19 cellular contexts compared by ENCODE assay signal in the genomic region with DNA sequence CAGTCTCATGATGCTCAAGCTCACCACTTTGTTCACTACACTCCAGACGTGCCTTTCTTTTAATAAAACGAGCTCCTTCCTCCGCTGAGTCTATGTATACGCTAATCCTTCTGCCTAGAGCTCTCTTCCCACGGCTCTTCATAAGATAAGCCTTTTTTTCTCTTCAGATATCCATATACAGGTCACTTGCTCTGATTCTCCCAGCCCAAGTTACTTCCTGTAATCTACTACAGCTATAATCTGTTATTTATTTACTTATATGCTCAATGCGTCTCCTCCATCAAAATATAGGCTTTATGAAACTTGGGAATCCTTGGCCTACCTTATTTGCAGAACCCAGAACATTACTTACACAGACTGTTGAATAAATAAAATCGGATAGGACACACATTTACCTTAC. TPM values are rescaled to one million over a fixed set of nuclear protein-coding genes. Genes with fewer than 3 reads are reported as not detected.
DNase-seq lines count a peak whose midpoint lies in the region; ATAC-seq and TF ChIP-seq lines count a peak whose summit lies in the region.
"Had no signal": no experiment of that assay in that cellular context is flagged by ENCODE, and none has a peak within 500 bp of the region (broad histone marks: within the 10 kb centered on the region; RNA-seq: fewer than 3 reads in every experiment).

No MANE protein-coding gene starts in this region.

- H3K9me3 Mint-ChIP-seq in activated CD4-positive, alpha-beta T cell treated with anti-CD3 and anti-CD28 coated beads, Interleukin-2, amount 10 ng/mL, durations not matched to agents 24 days and 14 days: no peaks in the 10 kb centered on the region
- peaks cover 15% of the 10 kb centered on the region for H3K9me3 Mint-ChIP-seq in activated CD4-positive, alpha-beta T cell treated with anti-CD3 and anti-CD28 coated beads, Interleukin-2, amount 10 ng/mL, durations not matched to agents 7 days and 5 days
- H3K9me3 Mint-ChIP-seq in CD4-positive, CD25-positive, alpha-beta regulatory T cell: peaks cover 0 to 8% (median 1%) of the 10 kb centered on the region in 7 donors
- H3K9me3 Mint-ChIP-seq in mesothelial cell of epicardium: peaks cover 26% of the 10 kb centered on the region

- CTCF ChIA-PET in activated CD4-positive, alpha-beta T cell treated with anti-CD3 and anti-CD28 coated beads, Interleukin-2, amount 10 ng/mL, durations not matched to agents 7 days and 5 days (lab: Charles Lee): interaction anchor here (0.8 kb wide), 1 partner anchor 27 kb away, joined by 4 read pairs; no protein-coding TSS in a partner anchor

- peak overlapping the region; percentile 77 for H3K27ac Mint-ChIP-seq in activated CD4-positive, alpha-beta T cell treated with anti-CD3 and anti-CD28 coated beads, Interleukin-2, amount 10 ng/mL, durations not matched to agents 24 days and 14 days
- no peak overlapping the region for H3K27ac Mint-ChIP-seq in activated CD4-positive, alpha-beta T cell treated with anti-CD3 and anti-CD28 coated beads, Interleukin-2, amount 10 ng/mL, durations not matched to agents 7 days and 5 days
- peak overlapping the region in 2 of 3 donors; percentile 30 to 92 for H3K27ac Mint-ChIP-seq in CD4-positive, CD25-positive, alpha-beta regulatory T cell
- H3K27ac Mint-ChIP-seq in mesothelial cell of epicardium: peak overlapping the region; percentile 1

- peaks cover 42% of the 10 kb centered on the region for H3K36me3 Mint-ChIP-seq in activated CD4-positive, alpha-beta T cell treated with anti-CD3 and anti-CD28 coated beads, Interleukin-2, amount 10 ng/mL, durations not matched to agents 24 days and 14 days (ENCODE audit: low read depth)
- H3K36me3 Mint-ChIP-seq in activated CD4-positive, alpha-beta T cell treated with anti-CD3 and anti-CD28 coated beads, Interleukin-2, amount 10 ng/mL, durations not matched to agents 7 days and 5 days (ENCODE audit: low read depth): peaks cover 44% of the 10 kb centered on the region
- peaks cover 19% of the 10 kb centered on the region for H3K36me3 Mint-ChIP-seq in CD4-positive, CD25-positive, alpha-beta regulatory T cell
- H3K36me3 Mint-ChIP-seq in mesothelial cell of epicardium: peaks cover 33% of the 10 kb centered on the region

- no peak overlapping the region for H3K27ac ChIP-seq in CD4-positive, CD25-positive, alpha-beta regulatory T cell (ENCODE audit: insufficient read depth, low read length, poor library complexity, severe bottlenecking)
- H3K27ac ChIP-seq in breast epithelium: no peak overlapping the region
- H3K27ac ChIP-seq: PC-9, RWPE1 had no signal

- POLR2A ChIA-PET in activated CD4-positive, alpha-beta T cell treated with anti-CD3 and anti-CD28 coated beads, Interleukin-2, amount 10 ng/mL, durations not matched to agents 7 days and 5 days (lab: Charles Lee): interaction anchor here (0.6 kb wide), 1 partner anchor 1320 kb away, joined by 3 read pairs; no protein-coding TSS in a partner anchor

- ATAC-seq in CD4-positive, CD25-positive, alpha-beta regulatory T cell (ENCODE audit: low read depth in 2 of 2): no peak
- ATAC-seq in HG02870 (IDR thresholded peaks at IDR 0.05; ENCODE audit: unreplicated experiment): no peak
- ATAC-seq: K562 had no signal

- H3K27me3 ChIP-seq in CD4-positive, CD25-positive, alpha-beta regulatory T cell (ENCODE audit: control insufficient read depth, insufficient read depth, low read length): no peaks in the 10 kb centered on the region
- no peaks in the 10 kb centered on the region for H3K27me3 ChIP-seq in breast epithelium
- H3K27me3 ChIP-seq: BE2C had no signal

- H3K4me1 Mint-ChIP-seq in activated CD4-positive, alpha-beta T cell treated with anti-CD3 and anti-CD28 coated beads, Interleukin-2, amount 10 ng/mL, durations not matched to agents 24 days and 14 days: peaks cover 40% of the 10 kb centered on the region
- peaks cover 41% of the 10 kb centered on the region for H3K4me1 Mint-ChIP-seq in activated CD4-positive, alpha-beta T cell treated with anti-CD3 and anti-CD28 coated beads, Interleukin-2, amount 10 ng/mL, durations not matched to agents 7 days and 5 days
- peaks cover 35 to 60% (median 47%) of the 10 kb centered on the region in 4 donors for H3K4me1 Mint-ChIP-seq in CD4-positive, CD25-positive, alpha-beta regulatory T cell
- H3K4me1 Mint-ChIP-seq in mesothelial cell of epicardium: peaks cover 20% of the 10 kb centered on the region

- no peaks in the 10 kb centered on the region for H3K9me3 ChIP-seq in CD4-positive, CD25-positive, alpha-beta regulatory T cell (ENCODE audit: control insufficient read depth in 2 of 2, low read length in 2 of 2)
- no peaks in the 10 kb centered on the region for H3K9me3 ChIP-seq in breast epithelium
- H3K9me3 ChIP-seq: BE2C had no signal

- H3K27me3 Mint-ChIP-seq in activated CD4-positive, alpha-beta T cell treated with anti-CD3 and anti-CD28 coated beads, Interleukin-2, amount 10 ng/mL, durations not matched to agents 24 days and 14 days: no peaks in the 10 kb centered on the region
- H3K27me3 Mint-ChIP-seq in activated CD4-positive, alpha-beta T cell treated with anti-CD3 and anti-CD28 coated beads, Interleukin-2, amount 10 ng/mL, durations not matched to agents 7 days and 5 days: no peaks in the 10 kb centered on the region
- H3K27me3 Mint-ChIP-seq in CD4-positive, CD25-positive, alpha-beta regulatory T cell: no peaks in the 10 kb centered on the region
- no peaks in the 10 kb centered on the region for H3K27me3 Mint-ChIP-seq in mesothelial cell of epicardium (ENCODE audit: low read depth)
- H3K27me3 Mint-ChIP-seq: CD4-positive, alpha-beta memory T cell had no signal

- no peaks in the 10 kb centered on the region for H3K36me3 ChIP-seq in CD4-positive, CD25-positive, alpha-beta regulatory T cell (ENCODE audit: control insufficient read depth, insufficient read depth, low read length)
- no peaks in the 10 kb centered on the region for H3K36me3 ChIP-seq in breast epithelium
- H3K36me3 ChIP-seq: BE2C had no signal

- no peak for TF ChIP-seq POLR2A in breast epithelium (IDR thresholded peaks at IDR 0.05)

- intact Hi-C loops in activated CD4-positive, alpha-beta T cell treated with anti-CD3 and anti-CD28 coated beads, Interleukin-2, amount 10 ng/mL, durations not matched to agents 24 days and 14 days (cut with micrococcal nuclease): loop anchor here (1.0 to 2.0 kb wide), 3 partner anchors 9 to 23 kb away; no protein-coding TSS in a partner anchor
- intact Hi-C loops in breast epithelium (cut with DNase I; ENCODE audit: low total_unique reads): no loop called here

- no peak for TF ChIP-seq CTCF in mesothelial cell of epicardium (IDR thresholded peaks at IDR 0.05; ENCODE audit: unreplicated experiment)
- no peak for TF ChIP-seq CTCF in breast epithelium (IDR thresholded peaks at IDR 0.05)

- no peak overlapping the region for H3K4me3 Mint-ChIP-seq in activated CD4-positive, alpha-beta T cell treated with anti-CD3 and anti-CD28 coated beads, Interleukin-2, amount 10 ng/mL, durations not matched to agents 24 days and 14 days
- no peak overlapping the region for H3K4me3 Mint-ChIP-seq in activated CD4-positive, alpha-beta T cell treated with anti-CD3 and anti-CD28 coated beads, Interleukin-2, amount 10 ng/mL, durations not matched to agents 7 days and 5 days
- peak overlapping the region in 2 of 4 donors; percentile 21 to 29 for H3K4me3 Mint-ChIP-seq in CD4-positive, CD25-positive, alpha-beta regulatory T cell
- H3K4me3 Mint-ChIP-seq in mesothelial cell of epicardium: no peak overlapping the region

- no peak overlapping the region for H3K4me3 ChIP-seq in CD4-positive, CD25-positive, alpha-beta regulatory T cell (ENCODE audit: low read depth, low read length)
- H3K4me3 ChIP-seq in breast epithelium: no peak overlapping the region
- H3K4me3 ChIP-seq: K562, PC-9 had no signal

- DNase-seq in activated CD4-positive, alpha-beta T cell treated with anti-CD3 and anti-CD28 coated beads, Interleukin-2, amount 10 ng/mL, durations not matched to agents 24 days and 14 days: peak; percentile 41
- no peak for DNase-seq in activated CD4-positive, alpha-beta T cell treated with anti-CD3 and anti-CD28 coated beads, Interleukin-2, amount 10 ng/mL, durations not matched to agents 7 days and 5 days
- DNase-seq in CD4-positive, CD25-positive, alpha-beta regulatory T cell: no peak
- peak; percentile 0 for DNase-seq in OCI-M1 (lab: John Stamatoyannopoulos, UW)
- no peak for DNase-seq in mesothelial cell of epicardium (ENCODE audit: low spot score in 2 of 2, unreplicated experiment in 2 of 2)
- no peak for DNase-seq in breast epithelium (ENCODE audit: low spot score in 2 of 2)
- no peak for DNase-seq in C1 segment of cervical spinal cord (lab: John Stamatoyannopoulos, UW)
- DNase-seq: BE2C; CD4-positive, alpha-beta memory T cell; EL; NCI-H1105 treated with DMSO at 0.1 percent for 48 hours; NCI-H1694 treated with DMSO at 0.1 percent for 48 hours; NCI-H2107; NCI-H510A treated with DMSO at 0.1 percent for 48 hours; NCI-H774; PC-9 had no signal

- peaks cover 40% of the 10 kb centered on the region for H3K4me1 ChIP-seq in CD4-positive, CD25-positive, alpha-beta regulatory T cell (ENCODE audit: control insufficient read depth, insufficient read depth, low read length, poor library complexity, severe bottlenecking)
- no peaks in the 10 kb centered on the region for H3K4me1 ChIP-seq in breast epithelium
- H3K4me1 ChIP-seq: BE2C had no signal

RNA-seq across cellular contexts. Expression of gene C16orf87, which starts 17.4 kb away (rescaled TPM):
- total RNA-seq in activated CD4-positive, alpha-beta T cell treated with anti-CD3 and anti-CD28 coated beads, Interleukin-2, amount 10 ng/mL, durations not matched to agents 24 days and 14 days: 32.0 and 32.7 TPM in 2 replicates
- 10 to 100 TPM; 10.3 to 11.2 TPM for total RNA-seq in activated CD4-positive, alpha-beta T cell treated with anti-CD3 and anti-CD28 coated beads, Interleukin-2, amount 10 ng/mL, durations not matched to agents 7 days and 5 days
- 24.6 TPM for total RNA-seq in CD4-positive, CD25-positive, alpha-beta regulatory T cell
- 10 to 100 TPM; 13.1 to 22.6 (median 15.8) TPM for polyA plus RNA-seq in CD4-positive, CD25-positive, alpha-beta regulatory T cell
- 28.2 to 29.5 TPM (median 28.6 TPM) in 3 replicates for total RNA-seq in mesothelial cell of epicardium
- 1 to 10 TPM; 3.6 to 7.6 (median 5.9) TPM for total RNA-seq in breast epithelium

Comparison
In these comparisons a context has a peak if more than half of its experiments do, and no peak if none do; other contexts are left out.
1. DNase-seq: peak in activated CD4-positive, alpha-beta T cell treated with anti-CD3 and anti-CD28 coated beads, Interleukin-2, amount 10 ng/mL, durations not matched to agents 24 days and 14 days (single experiment) and OCI-M1 (single experiment); none in activated CD4-positive, alpha-beta T cell treated with anti-CD3 and anti-CD28 coated beads, Interleukin-2, amount 10 ng/mL, durations not matched to agents 7 days and 5 days (single experiment), CD4-positive, CD25-positive, alpha-beta regulatory T cell (0 of 3), mesothelial cell of epicardium (0 of 2), breast epithelium (0 of 2) and C1 segment of cervical spinal cord (0 of 14).